2 cellular contexts compared by ENCODE assay signal in the genomic region with DNA sequence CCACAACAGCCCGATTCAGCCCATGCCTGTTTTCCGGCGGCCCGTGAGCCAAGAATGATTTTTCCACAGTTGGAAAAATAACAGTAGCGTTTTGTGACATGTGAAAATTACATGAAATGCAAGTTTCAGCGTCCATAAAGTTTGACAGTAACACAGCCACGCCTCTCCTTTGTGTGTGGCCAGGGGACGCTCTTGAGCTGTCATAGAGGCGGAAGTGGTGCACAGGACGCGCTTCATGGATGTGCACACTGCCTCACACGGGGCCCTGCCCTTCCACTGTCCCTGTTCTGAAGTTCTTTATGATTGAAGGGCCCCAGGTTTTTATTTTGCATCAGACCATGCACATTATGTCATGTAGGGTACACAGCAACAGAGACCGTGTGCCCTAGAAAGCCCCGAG.
TF ChIP-seq lines count a peak whose summit lies in the region.

No MANE protein-coding gene starts in this region.

TF ChIP-seq in SK-N-SH, 30 proteins besides CTCF, POLR2A, EP300 and RAD21 (continued from another document):
- TF ChIP-seq, protein P1, sequence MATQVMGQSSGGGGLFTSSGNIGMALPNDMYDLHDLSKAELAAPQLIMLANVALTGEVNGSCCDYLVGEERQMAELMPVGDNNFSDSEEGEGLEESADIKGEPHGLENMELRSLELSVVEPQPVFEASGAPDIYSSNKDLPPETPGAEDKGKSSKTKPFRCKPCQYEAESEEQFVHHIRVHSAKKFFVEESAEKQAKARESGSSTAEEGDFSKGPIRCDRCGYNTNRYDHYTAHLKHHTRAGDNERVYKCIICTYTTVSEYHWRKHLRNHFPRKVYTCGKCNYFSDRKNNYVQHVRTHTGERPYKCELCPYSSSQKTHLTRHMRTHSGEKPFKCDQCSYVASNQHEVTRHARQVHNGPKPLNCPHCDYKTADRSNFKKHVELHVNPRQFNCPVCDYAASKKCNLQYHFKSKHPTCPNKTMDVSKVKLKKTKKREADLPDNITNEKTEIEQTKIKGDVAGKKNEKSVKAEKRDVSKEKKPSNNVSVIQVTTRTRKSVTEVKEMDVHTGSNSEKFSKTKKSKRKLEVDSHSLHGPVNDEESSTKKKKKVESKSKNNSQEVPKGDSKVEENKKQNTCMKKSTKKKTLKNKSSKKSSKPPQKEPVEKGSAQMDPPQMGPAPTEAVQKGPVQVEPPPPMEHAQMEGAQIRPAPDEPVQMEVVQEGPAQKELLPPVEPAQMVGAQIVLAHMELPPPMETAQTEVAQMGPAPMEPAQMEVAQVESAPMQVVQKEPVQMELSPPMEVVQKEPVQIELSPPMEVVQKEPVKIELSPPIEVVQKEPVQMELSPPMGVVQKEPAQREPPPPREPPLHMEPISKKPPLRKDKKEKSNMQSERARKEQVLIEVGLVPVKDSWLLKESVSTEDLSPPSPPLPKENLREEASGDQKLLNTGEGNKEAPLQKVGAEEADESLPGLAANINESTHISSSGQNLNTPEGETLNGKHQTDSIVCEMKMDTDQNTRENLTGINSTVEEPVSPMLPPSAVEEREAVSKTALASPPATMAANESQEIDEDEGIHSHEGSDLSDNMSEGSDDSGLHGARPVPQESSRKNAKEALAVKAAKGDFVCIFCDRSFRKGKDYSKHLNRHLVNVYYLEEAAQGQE (IDR thresholded peaks at IDR 0.05; ENCODE audit: low read depth, low read length): no peak
- no peak for TF ChIP-seq RCOR1 (IDR thresholded peaks at IDR 0.05; ENCODE audit: low read length)

TF ChIP-seq in SK-N-SH treated with all-trans-retinoic acid at 6 μM for 48 hours, 23 proteins besides CTCF, POLR2A, EP300 and RAD21 (continued from another document):
- no peak for TF ChIP-seq ZC3H10 (CRISPR knock-in tag; IDR thresholded peaks at IDR 0.05)
- TF ChIP-seq ARNTL (CRISPR knock-in tag; IDR thresholded peaks at IDR 0.05; ENCODE audit: borderline replicate concordance, low read depth): no peak
- no peak for TF ChIP-seq RARB (CRISPR knock-in tag; IDR thresholded peaks at IDR 0.05)
- no peak for TF ChIP-seq OSR1 (CRISPR knock-in tag; IDR thresholded peaks at IDR 0.05)
